12 cellular contexts compared by ENCODE assay signal in the genomic region with DNA sequence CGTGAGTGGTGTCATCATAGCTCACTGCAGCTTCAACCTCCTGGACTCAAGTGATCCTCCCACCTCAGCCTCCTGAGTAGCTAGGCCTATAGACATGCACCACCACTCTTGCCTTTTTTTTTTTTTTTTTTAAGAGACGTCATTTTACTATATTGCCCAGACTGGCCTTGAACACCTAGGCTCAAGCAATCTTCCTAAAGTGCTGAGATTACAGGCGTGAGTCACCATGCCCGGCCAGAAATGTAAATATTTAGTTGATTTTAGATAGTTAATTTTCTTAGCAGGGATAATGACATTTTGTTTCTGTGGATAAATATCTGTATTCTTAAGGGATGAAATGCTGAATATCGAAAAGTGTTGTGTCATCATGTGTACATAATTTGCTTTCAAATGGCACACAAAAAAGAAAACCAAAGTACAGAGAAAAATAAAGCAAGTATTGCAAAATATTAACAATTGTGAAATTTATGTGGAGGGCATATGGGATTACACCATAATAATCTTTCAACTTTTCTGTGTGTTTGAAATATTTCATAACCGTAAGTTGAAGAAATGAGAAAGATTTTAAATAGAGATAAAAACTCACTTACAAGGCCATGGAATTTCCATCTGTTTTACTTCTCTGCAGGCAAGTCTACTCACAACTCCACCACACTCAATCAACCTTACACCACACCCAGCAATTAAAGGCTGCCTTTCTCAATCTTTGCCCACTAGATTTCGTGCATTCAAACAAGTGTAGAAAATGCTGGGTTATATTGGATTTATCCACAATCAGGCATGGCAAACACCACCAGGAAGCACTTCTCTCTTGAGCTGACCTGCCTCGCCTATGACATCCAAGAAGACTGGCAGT.
A peak's percentile ranks its signal among the peaks of the same experiment; 100 is the strongest.
DNase-seq lines count a peak whose midpoint lies in the region; ATAC-seq, FAIRE-seq and TF ChIP-seq lines count a peak whose summit lies in the region.
"Had no signal": no experiment of that assay in that cellular context is flagged by ENCODE, and none has a peak within 500 bp of the region (broad histone marks: within the 10 kb centered on the region; RNA-seq: fewer than 3 reads in every experiment).

No MANE protein-coding gene starts in this region.

- intact Hi-C loops in left lung (cut with DNase I): no loop called here

- H3K36me3 ChIP-seq in astrocyte (ENCODE audit: insufficient read depth, low read length): no peaks in the 10 kb centered on the region
- no peaks in the 10 kb centered on the region for H3K36me3 ChIP-seq in left lung
- no peaks in the 10 kb centered on the region for H3K36me3 ChIP-seq in Karpas-422 (ENCODE audit: insufficient read depth, low read length)

- H2AFZ ChIP-seq in astrocyte (ENCODE audit: low read depth, low read length) (no peak overlapping the region), Karpas-422 (ENCODE audit: low read length) (no peak overlapping the region)

- H3K4me1 ChIP-seq in astrocyte (ENCODE audit: insufficient read depth, low read length): peaks cover 5% of the 10 kb centered on the region
- H3K4me1 ChIP-seq in left lung: peaks cover 22 to 60% of the 10 kb centered on the region in 2 donors
- no peaks in the 10 kb centered on the region for H3K4me1 ChIP-seq in Karpas-422 (ENCODE audit: low read length)

- H3K9ac ChIP-seq in astrocyte (ENCODE audit: low read length) (no peak overlapping the region), Karpas-422 (ENCODE audit: low read length) (no peak overlapping the region)

- ATAC-seq in left lung (peak; percentile 67), GM18505 (IDR thresholded peaks at IDR 0.05; ENCODE audit: unreplicated experiment) (no peak), GM21717 (IDR thresholded peaks at IDR 0.05; ENCODE audit: unreplicated experiment) (no peak)

- DNase-seq in AG09319 (ENCODE audit: extremely low read depth, low read depth) (peak; percentile 80), MV-4-11 (lab: John Stamatoyannopoulos, UW) (peak; percentile 85), astrocyte (ENCODE audit: low read depth) (peak; percentile 37), left lung (no peak), Karpas-422 (no peak)
- DNase-seq in stimulated activated CD4-positive, alpha-beta T cell treated with anti-CD3 and anti-CD28 coated beads, Interleukin-12 subunit alpha, Interleukin-12 subunit beta, amount 100 ng/mL, for 4 hours: no peak
- DNase-seq: activated naive CD4-positive, alpha-beta T cell treated with anti-CD3 and anti-CD28 coated beads, Interleukin-2, amount 10 ng/mL, durations not matched to agents 7 days and 5 days; CD4-positive, CD25-positive, alpha-beta regulatory T cell had no signal

- H3K36me3 Mint-ChIP-seq in astrocyte (ENCODE audit: low read depth, unreplicated experiment): no peaks in the 10 kb centered on the region
- H3K36me3 Mint-ChIP-seq: activated naive CD4-positive, alpha-beta T cell treated with anti-CD3 and anti-CD28 coated beads, Interleukin-2, amount 10 ng/mL, durations not matched to agents 7 days and 5 days; CD4-positive, CD25-positive, alpha-beta regulatory T cell had no signal

- H3K27me3 ChIP-seq in astrocyte (ENCODE audit: insufficient read depth, low read length): no peaks in the 10 kb centered on the region
- no peaks in the 10 kb centered on the region for H3K27me3 ChIP-seq in left lung
- no peaks in the 10 kb centered on the region for H3K27me3 ChIP-seq in Karpas-422 (ENCODE audit: low read length)

- no peak for TF ChIP-seq CTCF in AG09319 (IDR thresholded peaks at IDR 0.05; ENCODE audit: low read depth, low read length)
- TF ChIP-seq CTCF in astrocyte (IDR thresholded peaks at IDR 0.05; ENCODE audit: insufficient read depth, low read depth, low read length): no peak
- TF ChIP-seq CTCF in left lung (IDR thresholded peaks at IDR 0.05): no peak

- no peaks in the 10 kb centered on the region for H3K27me3 Mint-ChIP-seq in astrocyte (ENCODE audit: low read depth, unreplicated experiment)

- no peaks in the 10 kb centered on the region for H3K79me2 ChIP-seq in astrocyte (ENCODE audit: insufficient read depth, low read length)
- no peaks in the 10 kb centered on the region for H3K79me2 ChIP-seq in Karpas-422 (ENCODE audit: low read length)

- no peak overlapping the region for H3K4me3 ChIP-seq in astrocyte (ENCODE audit: insufficient read depth, low read depth, low read length)
- no peak overlapping the region for H3K4me3 ChIP-seq in left lung
- H3K4me3 ChIP-seq in Karpas-422 (ENCODE audit: low read length): no peak overlapping the region

- H3K9me3 ChIP-seq in astrocyte (ENCODE audit: insufficient read depth, low read depth, low read length): no peaks in the 10 kb centered on the region
- H3K9me3 ChIP-seq in left lung: no peaks in the 10 kb centered on the region
- H3K9me3 ChIP-seq in Karpas-422 (ENCODE audit: low read length): no peaks in the 10 kb centered on the region

- H3K9me2 ChIP-seq in Karpas-422 (replicated peaks; ENCODE audit: insufficient read depth, low read length): no peaks in the 10 kb centered on the region

- no peak overlapping the region for H3K27ac Mint-ChIP-seq in astrocyte (ENCODE audit: unreplicated experiment)
- H3K27ac Mint-ChIP-seq: activated naive CD4-positive, alpha-beta T cell treated with anti-CD3 and anti-CD28 coated beads, Interleukin-2, amount 10 ng/mL, durations not matched to agents 7 days and 5 days had no signal

- TF ChIP-seq POLR2A in GM18505 (IDR thresholded peaks at IDR 0.05; ENCODE audit: borderline replicate concordance, extremely low read depth, insufficient read depth, insufficient read length): no peak

- H3K27ac ChIP-seq in astrocyte (ENCODE audit: low read depth, low read length) (no peak overlapping the region), left lung (peak overlapping the region; percentile 49 to 55), Karpas-422 (ENCODE audit: low read length) (no peak overlapping the region)

- H3K4me2 ChIP-seq in astrocyte (ENCODE audit: low read length) (no peak overlapping the region), Karpas-422 (ENCODE audit: low read depth, low read length, poor library complexity, severe bottlenecking) (no peak overlapping the region)

- no peak for FAIRE-seq in astrocyte (lab: Jason Lieb, UNC)
- FAIRE-seq: GM12891, keratinocyte had no signal

- no peaks in the 10 kb centered on the region for H4K20me1 ChIP-seq in astrocyte (ENCODE audit: insufficient read depth, low read length)
- H4K20me1 ChIP-seq in Karpas-422 (ENCODE audit: insufficient read depth, low read depth, low read length): no peaks in the 10 kb centered on the region

- H3K4me1 Mint-ChIP-seq in astrocyte (ENCODE audit: low read depth, unreplicated experiment): no peaks in the 10 kb centered on the region
- H3K4me1 Mint-ChIP-seq: activated naive CD4-positive, alpha-beta T cell treated with anti-CD3 and anti-CD28 coated beads, Interleukin-2, amount 10 ng/mL, durations not matched to agents 7 days and 5 days had no signal

- H3K9me3 Mint-ChIP-seq in astrocyte (ENCODE audit: unreplicated experiment): no peaks in the 10 kb centered on the region
- H3K9me3 Mint-ChIP-seq: activated naive CD4-positive, alpha-beta T cell treated with anti-CD3 and anti-CD28 coated beads, Interleukin-2, amount 10 ng/mL, durations not matched to agents 7 days and 5 days had no signal

- no peak overlapping the region for H3K4me3 Mint-ChIP-seq in astrocyte (ENCODE audit: unreplicated experiment)
- H3K4me3 Mint-ChIP-seq: activated naive CD4-positive, alpha-beta T cell treated with anti-CD3 and anti-CD28 coated beads, Interleukin-2, amount 10 ng/mL, durations not matched to agents 7 days and 5 days; CD4-positive, CD25-positive, alpha-beta regulatory T cell had no signal

Comparison
In these comparisons a context has a peak if more than half of its experiments do, and no peak if none do; other contexts are left out.
1. DNase-seq: peak in AG09319 (single experiment), MV-4-11 (single experiment) and astrocyte (single experiment); none in left lung (0 of 2), stimulated activated CD4-positive, alpha-beta T cell treated with anti-CD3 and anti-CD28 coated beads, Interleukin-12 subunit alpha, Interleukin-12 subunit beta, amount 100 ng/mL, for 4 hours (single experiment) and Karpas-422 (single experiment).
2. H3K27ac ChIP-seq: peak in left lung (2 of 2); none in astrocyte (single experiment) and Karpas-422 (single experiment).